ENCODE assay signal across 7 cellular contexts in the genomic region with DNA sequence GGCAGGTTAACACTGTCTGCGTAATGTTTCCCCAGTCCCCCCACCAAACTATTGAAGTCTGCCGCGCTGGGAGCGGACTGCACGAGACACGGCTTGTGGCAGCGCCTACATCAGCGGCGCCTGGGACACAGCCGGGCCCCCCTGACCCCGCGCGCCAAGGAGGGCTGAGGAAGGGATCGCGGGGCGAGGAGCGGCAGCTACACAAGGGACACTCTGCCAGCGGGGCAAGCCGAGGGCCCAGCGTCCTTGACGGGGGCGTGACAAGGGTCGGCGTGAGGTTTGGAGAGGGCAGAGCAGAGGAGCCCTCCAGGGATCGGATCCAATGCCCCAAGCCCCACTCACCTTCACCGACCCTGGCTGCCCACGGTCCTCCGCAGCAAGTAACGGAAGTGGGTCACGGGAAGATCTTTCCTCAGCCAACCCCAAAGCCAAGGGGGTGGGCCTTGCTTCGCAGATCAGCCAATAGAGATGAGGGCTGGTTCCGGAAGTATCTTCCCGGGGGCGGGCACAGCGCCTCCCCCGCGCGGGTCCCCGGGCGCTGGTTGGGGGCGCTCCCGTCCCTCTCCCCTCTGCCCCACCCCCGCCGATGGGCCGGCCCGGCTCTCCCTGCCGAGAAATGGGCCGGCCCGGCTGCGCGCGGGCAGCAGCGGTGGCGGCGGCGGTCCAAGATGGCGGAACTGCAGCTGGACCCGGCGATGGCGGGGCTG. TPM values are rescaled to one million over a fixed set of nuclear protein-coding genes. Genes with fewer than 3 reads are reported as not detected.
DNase-seq lines count a peak whose midpoint lies in the region; ATAC-seq, FAIRE-seq and TF ChIP-seq lines count a peak whose summit lies in the region.

Gene ATP5PD, minus strand, starts transcription at position 387 of the 707 bp plus-strand sequence. CDS start 4,319 bp downstream, outside the sequence.
A gene with protein sequence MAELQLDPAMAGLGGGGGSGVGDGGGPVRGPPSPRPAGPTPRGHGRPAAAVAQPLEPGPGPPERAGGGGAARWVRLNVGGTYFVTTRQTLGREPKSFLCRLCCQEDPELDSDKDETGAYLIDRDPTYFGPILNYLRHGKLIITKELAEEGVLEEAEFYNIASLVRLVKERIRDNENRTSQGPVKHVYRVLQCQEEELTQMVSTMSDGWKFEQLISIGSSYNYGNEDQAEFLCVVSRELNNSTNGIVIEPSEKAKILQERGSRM (plus strand): TSS at position 643 of the 707 bp plus-strand sequence. CDS start 26 bp downstream, at position 669.

- peak; percentile 99 for FAIRE-seq in GM18507 (lab: Jason Lieb, UNC)

- H3K36me3 ChIP-seq in hepatocyte (replicated peaks; ENCODE audit: insufficient read depth, low read depth): no peaks in the 10 kb centered on the region

- H3K4me1 ChIP-seq in hepatocyte (ENCODE audit: insufficient read depth): peaks cover 10% of the 10 kb centered on the region

- TF ChIP-seq CTCF in hepatocyte (IDR thresholded peaks at IDR 0.05; ENCODE audit: poor library complexity): no peak

- no peaks in the 10 kb centered on the region for H3K27me3 ChIP-seq in hepatocyte

- no peaks in the 10 kb centered on the region for H4K20me1 ChIP-seq in hepatocyte (ENCODE audit: insufficient read depth, poor library complexity, severe bottlenecking)

- peak within 1 kb of the TSS; percentile 90 for H3K4me2 ChIP-seq in hepatocyte

- H3K9me3 ChIP-seq in hepatocyte (ENCODE audit: low read depth): no peaks in the 10 kb centered on the region

- WGBS in hepatocyte (ENCODE audit: low lambda C conversion rate, missing lambda C conversion rate): 1% methylated on average over 27 of the region's 60 CpGs

- H3K79me2 ChIP-seq in hepatocyte: peaks cover 57% of the 10 kb centered on the region

- H3K9me2 ChIP-seq in hepatocyte (replicated peaks; ENCODE audit: insufficient read depth): no peaks in the 10 kb centered on the region

- DNase-seq in GM18507 (ENCODE audit: extremely low spot score, insufficient read length, low read depth) (peak; percentile 96), NCI-H2029 treated with DMSO at 0.1 percent for 48 hours (lab: John Stamatoyannopoulos, UW) (peak; percentile 80), T-helper 9 cell (peak; percentile 88), astrocyte of the hippocampus (ENCODE audit: low read depth, low spot score) (peak; percentile 99), hepatocyte (ENCODE audit: low spot score) (peak; percentile 97), retina (peak; percentile 97)

- H3K4me3 ChIP-seq in hepatocyte: peak within 1 kb of the TSS; percentile 82

- H2AFZ ChIP-seq in hepatocyte: peak within 1 kb of the TSS; percentile 64

- peak within 1 kb of the TSS; percentile 94 for H3K27ac ChIP-seq in hepatocyte

- peak; percentile 96 for ATAC-seq in HG02981 (IDR thresholded peaks at IDR 0.05; ENCODE audit: unreplicated experiment)

RNA-seq across cellular contexts. Expression of gene ATP5PD, which starts in this region (rescaled TPM):
- 246 and 296 TPM in 2 replicates for total RNA-seq in hepatocyte
- 307 and 332 TPM in 2 replicates for polyA plus RNA-seq in hepatocyte

RNA-seq across cellular contexts. Expression of the second gene that starts in this region (rescaled TPM):
- 17.5 and 19.1 TPM in 2 replicates for total RNA-seq in hepatocyte
- polyA plus RNA-seq in hepatocyte: 10.1 and 12.7 TPM in 2 replicates

Comparison
In these comparisons a context has a peak if more than half of its experiments do, and no peak if none do; other contexts are left out.
1. Peak in every context shown above with its lines: DNase-seq, ATAC-seq, H3K4me3 ChIP-seq and H3K27ac ChIP-seq.